ENCODE assay signal across 21 cellular contexts in the genomic region with DNA sequence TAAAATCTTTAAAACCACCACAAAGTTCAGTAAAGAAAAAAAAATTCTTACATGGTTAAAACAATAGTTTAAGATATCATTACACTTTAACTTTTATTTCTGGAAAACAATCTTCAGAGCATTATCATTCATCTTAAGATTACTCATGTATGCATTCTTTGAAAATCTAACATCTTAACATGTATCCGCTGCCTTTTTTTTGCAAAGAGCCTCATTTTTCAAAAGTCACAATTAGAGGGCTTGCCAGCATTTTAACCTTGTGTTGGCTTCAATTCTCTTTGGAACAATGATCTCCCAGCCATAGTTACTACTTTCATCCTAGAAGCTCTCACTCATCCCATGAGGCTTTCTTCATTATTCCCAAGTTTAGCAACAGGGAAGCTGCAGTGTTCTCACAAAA.
"Had no signal": no experiment of that assay in that cellular context is flagged by ENCODE, and none has a peak within 500 bp of the region (broad histone marks: within the 10 kb centered on the region; RNA-seq: fewer than 3 reads in every experiment).

No MANE protein-coding gene starts in this region.

- H3K36me3 Mint-ChIP-seq: brain had no signal

- H3K27me3 ChIP-seq: colonic mucosa, neutrophil, sigmoid colon, thyroid gland had no signal

- H3K79me2 ChIP-seq: parathyroid adenoma had no signal

- H3K36me3 ChIP-seq: colonic mucosa, lower lobe of right lung, neutrophil, sigmoid colon, thyroid gland had no signal

- H3K9me3 Mint-ChIP-seq: T-helper 1 cell treated with Interleukin-12 subunit alpha and Interleukin-12 subunit beta and Interleukin-4 antibody, amounts not matched to agents 30 μg/mL and 1 μg/mL, for 36 hours had no signal

- H3K9me3 ChIP-seq: colonic mucosa, lower lobe of right lung, sigmoid colon, thyroid gland had no signal

- H3K4me3 ChIP-seq: colonic mucosa, lower lobe of right lung, sigmoid colon, thyroid gland had no signal

- H3K9ac ChIP-seq: parathyroid adenoma had no signal

- H3K27ac Mint-ChIP-seq: activated naive CD4-positive, alpha-beta T cell treated with anti-CD3 and anti-CD28 coated beads, Interleukin-2, amount 50 U/mL, for 72 hours; activated T-cell treated with anti-CD3 and anti-CD28 coated beads, Interleukin-2, amount 50 U/mL, for 72 hours; brain; natural killer cell; T-helper 1 cell treated with Interleukin-12 subunit alpha and Interleukin-12 subunit beta and Interleukin-4 antibody, amounts not matched to agents 30 μg/mL and 1 μg/mL, for 36 hours had no signal

- DNase-seq: activated CD4-positive, alpha-beta T cell treated with anti-CD3 and anti-CD28 coated beads, Interleukin-2, amount 50 U/mL, for 1 hour; activated CD4-positive, CD25-positive, alpha-beta regulatory T cell treated with anti-CD3 and anti-CD28 coated beads, Interleukin-2, amount 50 U/mL, for 72 hours; activated CD8-positive, alpha-beta memory T cell treated with anti-CD3 and anti-CD28 coated beads, Interleukin-2, amount 50 U/mL, for 48 hours; activated gamma-delta T cell; activated T-cell treated with anti-CD3 and anti-CD28 coated beads, Interleukin-2, amount 50 U/mL, for 72 hours; amygdala; central memory CD4-positive, alpha-beta T cell; colonic mucosa; foreskin fibroblast; lower lobe of right lung; natural killer cell; sigmoid colon; stimulated activated CD4-positive, alpha-beta T cell treated with anti-CD3 and anti-CD28 coated beads, Interleukin-1b, Interleukin-23, amount 100 ng/mL, for 48 hours; stimulated activated naive CD4-positive, alpha-beta T cell treated with Interleukin-2 at 50 U/mL for 16 hours; thyroid gland had no signal

- H3K4me3 Mint-ChIP-seq: activated T-cell treated with anti-CD3 and anti-CD28 coated beads, Interleukin-2, amount 50 U/mL, for 72 hours; brain; natural killer cell; T-helper 1 cell treated with Interleukin-12 subunit alpha and Interleukin-12 subunit beta and Interleukin-4 antibody, amounts not matched to agents 30 μg/mL and 1 μg/mL, for 36 hours had no signal

- H3K4me1 ChIP-seq: colonic mucosa, lower lobe of right lung, parathyroid adenoma, sigmoid colon had no signal

- H3K27ac ChIP-seq: colonic mucosa, lower lobe of right lung, neutrophil, parathyroid adenoma, sigmoid colon, thyroid gland had no signal

- H2AFZ ChIP-seq: parathyroid adenoma had no signal

- H3K27me3 Mint-ChIP-seq: brain had no signal

- FAIRE-seq: islet of Langerhans had no signal
